Comparison of ENCODE assay signal across 17 cellular contexts in the genomic region with DNA sequence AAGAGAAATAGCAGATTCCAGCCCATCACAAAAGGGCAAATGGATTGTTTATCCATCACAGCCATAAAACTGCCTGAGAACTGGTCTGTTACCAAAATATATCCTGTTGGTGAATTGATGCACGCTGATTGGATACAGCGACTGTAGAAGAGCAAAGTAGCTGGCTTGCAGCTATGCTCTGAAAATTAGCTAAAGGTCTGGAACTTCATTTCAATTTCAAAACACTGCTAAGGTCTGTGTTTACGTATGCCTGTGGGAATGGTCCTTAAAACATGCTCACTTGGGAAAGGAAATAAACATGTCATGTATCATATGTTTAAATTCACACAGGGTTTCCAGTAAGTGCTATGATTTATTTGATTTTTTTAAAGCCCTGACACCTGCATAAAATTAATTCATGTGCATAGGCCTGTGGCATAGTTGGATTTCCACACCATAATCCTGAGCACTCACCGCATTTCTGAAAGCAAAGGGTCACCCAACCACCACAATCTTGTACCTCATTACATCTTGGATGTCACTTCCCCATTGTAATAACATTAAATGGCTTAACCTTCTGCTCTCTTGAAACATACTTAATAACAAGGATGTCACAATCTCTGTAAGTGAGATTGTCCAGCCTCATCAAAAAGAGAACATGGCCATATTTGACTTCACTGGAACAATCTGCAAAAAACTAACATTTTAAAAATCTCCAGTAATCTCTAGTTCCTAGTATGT.
DNase-seq lines count a peak whose midpoint lies in the region; ATAC-seq and TF ChIP-seq lines count a peak whose summit lies in the region.
"Had no signal": no experiment of that assay in that cellular context is flagged by ENCODE, and none has a peak within 500 bp of the region (broad histone marks: within the 10 kb centered on the region; RNA-seq: fewer than 3 reads in every experiment).

No MANE protein-coding gene starts in this region.

- no peak for ATAC-seq in HG03457 (IDR thresholded peaks at IDR 0.05; ENCODE audit: unreplicated experiment)
- ATAC-seq: K562, Panc1, Right ventricle myocardium inferior had no signal

- H3K27ac Mint-ChIP-seq in nephron progenitor cell, result peak overlapping the region; percentile 52
- H3K27ac Mint-ChIP-seq: CD4-positive, alpha-beta T cell had no signal

- no peaks in the 10 kb centered on the region for H3K9me3 Mint-ChIP-seq in nephron progenitor cell
- H3K9me3 Mint-ChIP-seq: CD4-positive, alpha-beta T cell had no signal

- no peak overlapping the region for H3K4me3 Mint-ChIP-seq in nephron progenitor cell
- H3K4me3 Mint-ChIP-seq: CD4-positive, alpha-beta T cell had no signal

- H3K27me3 Mint-ChIP-seq in nephron progenitor cell (ENCODE audit: low read depth, poor library complexity), result peaks cover 4% of the 10 kb centered on the region

- no peak overlapping the region for H3K4me3 ChIP-seq in NB4 (ENCODE audit: low read depth, low read length)
- H3K4me3 ChIP-seq: K562 had no signal

- TF ChIP-seq CTCF in NB4 (IDR thresholded peaks at IDR 0.05; ENCODE audit: low read depth, low read length) (no peak), VCaP (conservative IDR thresholded peaks at IDR 0.05) (no peak), nephron progenitor cell (IDR thresholded peaks at IDR 0.05) (no peak)

- H3K36me3 Mint-ChIP-seq in nephron progenitor cell (ENCODE audit: low read depth), result no peaks in the 10 kb centered on the region

- DNase-seq in AML-193 (lab: John Stamatoyannopoulos, UW), result peak; percentile 20 to 31
- peak; percentile 26 for DNase-seq in NB4 (ENCODE audit: low read depth)
- no peak for DNase-seq in nephron progenitor cell
- no peak for DNase-seq in activated T-cell treated with anti-CD3 and anti-CD28 coated beads for 4 hours
- DNase-seq in T-helper 2 cell, result no peak
- DNase-seq: Calu3; CD4-positive, alpha-beta T cell; H7; NCI-H1105; NCI-H1930; NCI-H510A treated with DMSO at 0.1 percent for 48 hours; SK-N-SH had no signal

- peak overlapping the region; percentile 53 for H3K27ac ChIP-seq in VCaP

- no peak for TF ChIP-seq POLR2A in NB4 (IDR thresholded peaks at IDR 0.05; ENCODE audit: extremely low read depth, insufficient read length)

- peaks cover 36% of the 10 kb centered on the region for H3K4me1 Mint-ChIP-seq in nephron progenitor cell

Comparison
In these comparisons a context has a peak if more than half of its experiments do, and no peak if none do; other contexts are left out.
1. DNase-seq: peak in AML-193 (2 of 2) and NB4 (single experiment); none in nephron progenitor cell (single experiment), activated T-cell treated with anti-CD3 and anti-CD28 coated beads for 4 hours (single experiment) and T-helper 2 cell (0 of 5).